20 cellular contexts compared by ENCODE assay signal in genomic region chr4:140344621-140345020, GRCh38. TPM values are rescaled to one million over a fixed set of nuclear protein-coding genes. Genes with fewer than 3 reads are reported as not detected.
A peak's percentile ranks its signal among the peaks of the same experiment; 100 is the strongest.
DNase-seq lines count a peak whose midpoint lies in the region; ATAC-seq and TF ChIP-seq lines count a peak whose summit lies in the region.
"Had no signal": no experiment of that assay in that cellular context is flagged by ENCODE, and none has a peak within 500 bp of the region (broad histone marks: within the 10 kb centered on the region; RNA-seq: fewer than 3 reads in every experiment).

No MANE protein-coding gene starts in this region.

- no peaks in the 10 kb centered on the region for H3K79me2 ChIP-seq in osteoblast (ENCODE audit: insufficient read depth, low read length)

- no peaks in the 10 kb centered on the region for H3K4me1 ChIP-seq in osteoblast (ENCODE audit: insufficient read depth, low read length)
- H3K4me1 ChIP-seq in adrenal gland (replicated peaks in 1 of 2) = no peaks in the 10 kb centered on the region
- H3K4me1 ChIP-seq: ascending aorta had no signal

- H3K36me3 ChIP-seq in osteoblast (ENCODE audit: insufficient read depth, low read length) (no peaks in the 10 kb centered on the region), adrenal gland (replicated peaks in 1 of 2) (no peaks in the 10 kb centered on the region)
- H3K36me3 ChIP-seq: ascending aorta had no signal

- no peak overlapping the region for H3K27ac ChIP-seq in osteoblast (ENCODE audit: low read depth, low read length)
- no peak overlapping the region for H3K27ac ChIP-seq in adrenal gland
- H3K27ac ChIP-seq: ascending aorta, coronary artery, epithelial cell of prostate had no signal

- H2AFZ ChIP-seq in osteoblast (ENCODE audit: low read length) = peak overlapping the region; percentile 64

- H3K9me3 ChIP-seq in osteoblast (ENCODE audit: low read depth, low read length) (no peaks in the 10 kb centered on the region), adrenal gland (replicated peaks in 1 of 3) (no peaks in the 10 kb centered on the region)
- H3K9me3 ChIP-seq: ascending aorta had no signal

- intact Hi-C loops in adrenal gland (cut with DNase I) = no loop called here

- no peaks in the 10 kb centered on the region for H3K36me3 Mint-ChIP-seq in chondrocyte (ENCODE audit: low read depth)

- H3K27me3 Mint-ChIP-seq in chondrocyte (ENCODE audit: low read depth) = peaks cover 11% of the 10 kb centered on the region

- no peak overlapping the region for H3K4me3 Mint-ChIP-seq in chondrocyte (ENCODE audit: unreplicated experiment)
- H3K4me3 Mint-ChIP-seq: nephron progenitor cell had no signal

- no peak for ATAC-seq in GM18868 (IDR thresholded peaks at IDR 0.05; ENCODE audit: unreplicated experiment)

- DNase-seq in Daoy (ENCODE audit: low read depth) = peak; percentile 2
- DNase-seq in choroid plexus epithelial cell (ENCODE audit: low read depth) = peak; percentile 39
- peak; percentile 68 for DNase-seq in inferior parietal cortex (ENCODE audit: extremely low spot score)
- DNase-seq in osteoblast (ENCODE audit: insufficient read length, low spot score, missing footprints) = no peak
- no peak for DNase-seq in adrenal gland
- DNase-seq in HK-2 (ENCODE audit: unreplicated experiment) = no peak
- no peak for DNase-seq in chondrocyte (ENCODE audit: low spot score)
- DNase-seq: activated CD4-positive, alpha-beta T cell treated with anti-CD3 and anti-CD28 coated beads, Interleukin-2, amount 50 U/mL, for 48 hours; activated naive CD4-positive, alpha-beta T cell; activated T-cell treated with anti-CD3 and anti-CD28 coated beads for 4 hours; NCI-H1092; NCI-H2107; NCI-H524 treated with DMSO at 0.1 percent for 48 hours; nephron progenitor cell; stimulated activated naive CD4-positive, alpha-beta T cell treated with Interleukin-2 at 50 U/mL for 16 hours; SW 1271 had no signal

- no peak overlapping the region for H3K27ac Mint-ChIP-seq in chondrocyte (ENCODE audit: unreplicated experiment)
- H3K27ac Mint-ChIP-seq: nephron progenitor cell had no signal

- 85 to 93% (median 87%) methylated on average over 9 of the region's 9 CpGs for WGBS in adrenal gland, 4 donors

- no peaks in the 10 kb centered on the region for H4K20me1 ChIP-seq in osteoblast (ENCODE audit: insufficient read depth, low read length)

- peaks cover 4% of the 10 kb centered on the region for H3K4me1 Mint-ChIP-seq in chondrocyte (ENCODE audit: low read depth)

- H3K9me3 Mint-ChIP-seq in chondrocyte (ENCODE audit: low read depth) = no peaks in the 10 kb centered on the region
- H3K9me3 Mint-ChIP-seq: nephron progenitor cell had no signal

- TF ChIP-seq POLR2A in adrenal gland (IDR thresholded peaks at IDR 0.05) = no peak

- H3K4me2 ChIP-seq in osteoblast (ENCODE audit: insufficient read depth, low read length) = peak overlapping the region; percentile 42

- no peak for TF ChIP-seq CTCF in choroid plexus epithelial cell (conservative IDR thresholded peaks at IDR 0.05; ENCODE audit: low read depth, low read length)
- TF ChIP-seq CTCF in osteoblast (IDR thresholded peaks at IDR 0.05; ENCODE audit: extremely low read depth, low read depth, low read length) = no peak
- TF ChIP-seq CTCF in adrenal gland (IDR thresholded peaks at IDR 0.05) = no peak
- no peak for TF ChIP-seq CTCF in chondrocyte (IDR thresholded peaks at IDR 0.05)

- no peak overlapping the region for H3K4me3 ChIP-seq in choroid plexus epithelial cell (ENCODE audit: low read depth, low read length)
- peak overlapping the region; percentile 34 for H3K4me3 ChIP-seq in osteoblast (ENCODE audit: insufficient read depth, low read length)
- no peak overlapping the region for H3K4me3 ChIP-seq in adrenal gland
- H3K4me3 ChIP-seq: ascending aorta, coronary artery had no signal

- H3K27me3 ChIP-seq in osteoblast (ENCODE audit: insufficient read depth, low read length) (peaks cover 14% of the 10 kb centered on the region), adrenal gland (no peaks in the 10 kb centered on the region)
- H3K27me3 ChIP-seq: ascending aorta had no signal

RNA-seq across cellular contexts. Expression of gene SCOC, which starts 28.8 kb away (rescaled TPM):
- total RNA-seq in Daoy (2014; rRNA removed; shearing (Covaris generic)) = 46.4 and 63.7 TPM in 2 replicates
- total RNA-seq in osteoblast = 52.5 and 57.9 TPM in 2 replicates
- total RNA-seq in adrenal gland = 10 to 100 TPM; 28.5 to 82.9 (median 45.3) TPM
- 100 to 1,000 TPM in 1 of 3 donors, 10 to 100 TPM in 2; 38.8 to 101 (median 46.7) TPM for polyA plus RNA-seq in adrenal gland
- 55.0 to 63.8 TPM (median 56.0 TPM) in 3 replicates for total RNA-seq in chondrocyte

Comparison
In these comparisons a context has a peak if more than half of its experiments do, and no peak if none do; other contexts are left out.
1. DNase-seq: peak in Daoy (single experiment), choroid plexus epithelial cell (single experiment) and inferior parietal cortex (single experiment); none in osteoblast (single experiment), adrenal gland (0 of 7), HK-2 (single experiment) and chondrocyte (single experiment).